In genomic region chr4:47561331-47561730, GRCh38 we compare ENCODE assay signal across 22 cellular contexts.
DNase-seq lines count a peak whose midpoint lies in the region; ATAC-seq, FAIRE-seq and TF ChIP-seq lines count a peak whose summit lies in the region.
"Had no signal": no experiment of that assay in that cellular context is flagged by ENCODE, and none has a peak within 500 bp of the region (broad histone marks: within the 10 kb centered on the region; RNA-seq: fewer than 3 reads in every experiment).

No MANE protein-coding gene starts in this region.

- no peaks in the 10 kb centered on the region for H3K79me2 ChIP-seq in OCI-LY7 (ENCODE audit: insufficient read depth, low read depth, low read length)

- H3K9me3 Mint-ChIP-seq in natural killer cell: no peaks in the 10 kb centered on the region
- H3K9me3 Mint-ChIP-seq: CD4-positive, alpha-beta T cell; IgD-negative memory B cell had no signal

- H3K4me3 Mint-ChIP-seq in natural killer cell: no peak overlapping the region
- H3K4me3 Mint-ChIP-seq: CD4-positive, alpha-beta T cell; IgD-negative memory B cell had no signal

- no peak overlapping the region for H3K4me2 ChIP-seq in OCI-LY7 (ENCODE audit: low read length)
- H3K4me2 ChIP-seq: BLaER1 had no signal

- H4K20me1 ChIP-seq in OCI-LY7 (ENCODE audit: insufficient read depth, low read length): no peaks in the 10 kb centered on the region
- H4K20me1 ChIP-seq: BLaER1 had no signal

- no peak overlapping the region for H3K27ac Mint-ChIP-seq in natural killer cell
- H3K27ac Mint-ChIP-seq: CD4-positive, alpha-beta T cell; IgD-negative memory B cell had no signal

- peak overlapping the region in 2 of 4 donors; percentile 5 to 26 for H3K27ac ChIP-seq in pancreas
- no peak overlapping the region for H3K27ac ChIP-seq in OCI-LY7 (ENCODE audit: low read depth, low read length, poor library complexity, severe bottlenecking)
- H3K27ac ChIP-seq: BLaER1, Peyer's patch, SJCRH30 had no signal

- BruUV-seq in OCI-LY7 (replicated peaks; lab: Mats Ljungman, UMichigan): no TSS peak

- POLR2A ChIA-PET in OCI-LY7 (lab: Charles Lee): interaction anchor here (0.5 to 0.9 kb wide), 3 partner anchors 59 to 325 kb away, joined by 3 to 5 read pairs (median 5); no protein-coding TSS in a partner anchor

- ATAC-seq in left colon (peak; percentile 50), pancreas (peak; percentile 84 to 97 (median 92)), natural killer cell (no peak), HG03097 (IDR thresholded peaks at IDR 0.05; ENCODE audit: low FRiP score, unreplicated experiment) (no peak)

- no peaks in the 10 kb centered on the region for H3K9me3 ChIP-seq in pancreas
- no peaks in the 10 kb centered on the region for H3K9me3 ChIP-seq in OCI-LY7 (ENCODE audit: low read length)
- H3K9me3 ChIP-seq: BLaER1, Peyer's patch, SJCRH30 had no signal

- no peak overlapping the region for H2AFZ ChIP-seq in OCI-LY7 (ENCODE audit: low read length)

- H3K4me3 ChIP-seq in pancreas (no peak overlapping the region), OCI-LY7 (ENCODE audit: low read depth, low read length, poor library complexity, severe bottlenecking) (no peak overlapping the region)
- H3K4me3 ChIP-seq: BLaER1, Peyer's patch, SJCRH30 had no signal

- peaks cover 8 to 16% (median 15%) of the 10 kb centered on the region in 3 donors for H3K4me1 ChIP-seq in pancreas
- H3K4me1 ChIP-seq in OCI-LY7 (ENCODE audit: insufficient read depth, low read length, poor library complexity, severe bottlenecking): no peaks in the 10 kb centered on the region
- H3K4me1 ChIP-seq: Peyer's patch had no signal

- H3K27me3 Mint-ChIP-seq in natural killer cell (ENCODE audit: low read depth in 2 of 2): no peaks in the 10 kb centered on the region
- H3K27me3 Mint-ChIP-seq: CD4-positive, alpha-beta T cell; IgD-negative memory B cell had no signal

- TF ChIP-seq CTCF in pancreas (IDR thresholded peaks at IDR 0.05) (no peak), OCI-LY7 (conservative IDR thresholded peaks at IDR 0.05; ENCODE audit: low read length) (no peak), natural killer cell (IDR thresholded peaks at IDR 0.05) (no peak)

- FAIRE-seq in pancreas (lab: Jason Lieb, UNC): no peak

- no peaks in the 10 kb centered on the region for H3K27me3 ChIP-seq in pancreas
- H3K27me3 ChIP-seq: BLaER1, Peyer's patch, SJCRH30 had no signal

- H3K36me3 Mint-ChIP-seq in natural killer cell: peaks cover 11% of the 10 kb centered on the region

- intact Hi-C loops in left colon (cut with DNase I, micrococcal nuclease): no loop called here
- intact Hi-C loops in pancreas (cut with DNase I): no loop called here
- intact Hi-C loops in OCI-LY7 (cut with micrococcal nuclease; ENCODE audit: unreplicated experiment): loop anchor here (5.0 to 10.0 kb wide), 2 partner anchors 59 to 157 kb away; no protein-coding TSS in a partner anchor
- intact Hi-C loops in natural killer cell (cut with micrococcal nuclease): loop anchor here (5.0 kb wide), 1 partner anchor 69 kb away; no protein-coding TSS in a partner anchor
- intact Hi-C loops in head of caudate nucleus (cut with DNase I): loop anchor here (10.0 kb wide), 1 partner anchor 77 kb away; the partner anchor contains the start of gene ATP10D

- H3K4me1 Mint-ChIP-seq in natural killer cell: peaks cover 5 to 6% of the 10 kb centered on the region in 2 donors

- H3K36me3 ChIP-seq in pancreas: no peaks in the 10 kb centered on the region
- no peaks in the 10 kb centered on the region for H3K36me3 ChIP-seq in OCI-LY7 (ENCODE audit: insufficient read depth, low read length)
- H3K36me3 ChIP-seq: BLaER1, SJCRH30 had no signal

- 7 to 17% methylated on average over 1 of the region's 1 CpG for WGBS in pancreas, 2 donors

- DNase-seq in LHCN-M2 (ENCODE audit: low read depth) (peak; percentile 46), left colon (no peak), pancreas (peak in 3 of 6 donors; percentile 19 to 35 (median 29)), OCI-LY7 (ENCODE audit: low spot score) (no peak), natural killer cell (no peak), head of caudate nucleus (no peak)
- DNase-seq: CD4-positive, alpha-beta T cell; GDM1; GOT3; HCEC 1CT; MV-4-11; NCI-H1694; NCI-H2081; NCI-H2171; NCI-H345; NCI-H524; NCI-H82; Peyer's patch; SJCRH30 had no signal

- CTCF ChIA-PET in OCI-LY7 (lab: Charles Lee; ENCODE audit: unreplicated experiment): no interaction called here

- no peaks in the 10 kb centered on the region for H3K9me2 ChIP-seq in OCI-LY7 (ENCODE audit: insufficient read depth, low read length)

Comparison
In these comparisons a context has a peak if more than half of its experiments do, and no peak if none do; other contexts are left out.
1. ATAC-seq: peak in left colon (single experiment) and pancreas (4 of 4); none in natural killer cell (0 of 3) and HG03097 (single experiment).
2. intact Hi-C loops: an anchor here in OCI-LY7 (5.0 to 10.0 kb wide), natural killer cell (5.0 kb wide) and head of caudate nucleus (10.0 kb wide); none called in left colon and pancreas.